17 cellular contexts compared by ENCODE assay signal in the genomic region with DNA sequence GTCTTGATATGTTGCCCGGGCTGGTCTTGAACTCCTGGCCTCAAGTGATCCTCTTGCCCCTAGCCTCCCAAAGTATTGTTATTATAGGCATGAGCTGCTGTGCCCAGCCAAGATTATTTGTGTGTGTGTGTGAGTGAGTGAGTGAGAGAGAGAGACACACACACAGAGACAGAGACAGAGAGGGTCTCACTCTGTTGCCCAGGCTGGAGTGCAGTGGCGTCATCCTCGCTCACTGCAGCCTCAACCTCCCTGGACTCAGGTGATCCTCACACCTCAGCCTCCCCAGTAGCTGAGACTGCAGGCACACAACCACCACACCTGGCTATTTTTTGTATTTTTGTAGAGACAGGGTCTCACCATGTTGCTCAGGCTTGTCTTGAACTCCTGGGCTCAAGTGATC. TPM values are rescaled to one million over a fixed set of nuclear protein-coding genes. Genes with fewer than 3 reads are reported as not detected.
DNase-seq lines count a peak whose midpoint lies in the region; ATAC-seq, FAIRE-seq and TF ChIP-seq lines count a peak whose summit lies in the region.
"Had no signal": no experiment of that assay in that cellular context is flagged by ENCODE, and none has a peak within 500 bp of the region (broad histone marks: within the 10 kb centered on the region; RNA-seq: fewer than 3 reads in every experiment).

No MANE protein-coding gene starts in this region.

- H3K9me1 ChIP-seq in K562 (ENCODE audit: control insufficient read depth, insufficient read depth, low read length): no peaks in the 10 kb centered on the region

- H4K8ac ChIP-seq in neuronal stem cell (ENCODE audit: low read depth, low read length): peak overlapping the region; percentile 96

- no peak overlapping the region for H4K91ac ChIP-seq in neuronal stem cell (ENCODE audit: low read depth, low read length, poor library complexity)

- H3K18ac ChIP-seq in neuronal stem cell (ENCODE audit: low read length): no peak overlapping the region

- H3K79me1 ChIP-seq in neuronal stem cell (ENCODE audit: low read depth, low read length): peaks cover 4% of the 10 kb centered on the region

- intact Hi-C loops in K562 (cut with micrococcal nuclease): no loop called here

- no peak overlapping the region for H3K27ac ChIP-seq in HEK293 (ENCODE audit: extremely low read depth, low read depth, low read length)
- no peak overlapping the region for H3K27ac ChIP-seq in K562 (ENCODE audit: extremely low read depth, low read depth, low read length)
- no peak overlapping the region for H3K27ac ChIP-seq in neuronal stem cell (replicated peaks; ENCODE audit: low read length)
- H3K27ac ChIP-seq: C4-2B, HL-60 had no signal

- WGBS in K562 (ENCODE audit: insufficient coverage, low coverage, missing lambda C conversion rate): 93% methylated on average over 1 of the region's 3 CpGs
- no CpG with 5 or more reads among the region's 3 CpGs for WGBS in neuronal stem cell (ENCODE audit: extremely low coverage in 2 of 2, insufficient read length in 2 of 2, insufficient replicate concordance in 1 of 2), 2 donors

- ATAC-seq in K562: no peak
- ATAC-seq in GM21360 (IDR thresholded peaks at IDR 0.05; ENCODE audit: unreplicated experiment): no peak
- no peak for ATAC-seq in stimulated activated naive CD8-positive, alpha-beta T cell treated with anti-CD3 and anti-CD28 coated beads, Interleukin-15, amount 100 ng/mL, for 72 hours
- ATAC-seq: A549, GM23338 had no signal

- no peaks in the 10 kb centered on the region for H3K27me3 Mint-ChIP-seq in stimulated activated naive CD8-positive, alpha-beta T cell treated with anti-CD3 and anti-CD28 coated beads, Interleukin-15, amount 100 ng/mL, for 72 hours
- H3K27me3 Mint-ChIP-seq: CD8-positive, alpha-beta memory T cell had no signal

- H3K36me3 ChIP-seq in HEK293 (ENCODE audit: control insufficient read depth in 2 of 2, insufficient read depth in 1 of 2, low read length in 2 of 2) (peaks cover 12 to 49% of the 10 kb centered on the region in 2 experiments), K562 (ENCODE audit: control insufficient read depth, insufficient read depth, low read length) (peaks cover 74% of the 10 kb centered on the region), neuronal stem cell (replicated peaks in 1 of 2; ENCODE audit: control insufficient read depth in 2 of 2, insufficient read depth in 2 of 2, low read length in 2 of 2) (peaks cover 16 to 86% of the 10 kb centered on the region in 2 donors)

- H2AK5ac ChIP-seq in neuronal stem cell (ENCODE audit: low read depth, low read length): no peak overlapping the region

- H2AFZ ChIP-seq in K562 (ENCODE audit: low read depth, low read length): no peak overlapping the region
- no peak overlapping the region for H2AFZ ChIP-seq in neuronal stem cell (ENCODE audit: low read length)
- H2AFZ ChIP-seq: GM23338 had no signal

- H3K4me1 Mint-ChIP-seq in stimulated activated naive CD8-positive, alpha-beta T cell treated with anti-CD3 and anti-CD28 coated beads, Interleukin-15, amount 100 ng/mL, for 72 hours: peaks cover 32% of the 10 kb centered on the region

- H3K9me3 Mint-ChIP-seq in stimulated activated naive CD8-positive, alpha-beta T cell treated with anti-CD3 and anti-CD28 coated beads, Interleukin-15, amount 100 ng/mL, for 72 hours: no peaks in the 10 kb centered on the region
- H3K9me3 Mint-ChIP-seq: CD8-positive, alpha-beta memory T cell; GM23338; H9 had no signal

- TF ChIP-seq CTCF in HEK293 (tag by site-specific recombination; IDR thresholded peaks at IDR 0.05) (no peak), K562 (IDR thresholded peaks at IDR 0.05 in 2 of 3, conservative IDR thresholded peaks at IDR 0.05 in 1 of 3; ENCODE audit: insufficient read depth in 2 of 3, low read depth in 1 of 3, low read length in 3 of 3) (no peak)

- in situ Hi-C loops in K562 (cut with MboI): no loop called here

- H3K23ac ChIP-seq in neuronal stem cell (ENCODE audit: low read depth, low read length, poor library complexity): no peak overlapping the region

- H3K4me2 ChIP-seq in K562 (ENCODE audit: insufficient read depth, low read length) (no peak overlapping the region), neuronal stem cell (ENCODE audit: insufficient read depth, low read length, poor library complexity, severe bottlenecking) (no peak overlapping the region)
- H3K4me2 ChIP-seq: GM23338 had no signal

- H3K14ac ChIP-seq in neuronal stem cell (ENCODE audit: low read length): no peak overlapping the region

- H3K9me3 ChIP-seq in HEK293 (ENCODE audit: control insufficient read depth, insufficient read depth, low read depth, low read length): no peaks in the 10 kb centered on the region
- no peaks in the 10 kb centered on the region for H3K9me3 ChIP-seq in K562 (replicated peaks; ENCODE audit: control insufficient read depth, insufficient read depth, low read depth, low read length)
- peaks cover 0 to 8% of the 10 kb centered on the region in 2 donors for H3K9me3 ChIP-seq in neuronal stem cell (replicated peaks in 1 of 2; ENCODE audit: control insufficient read depth in 2 of 2, insufficient read depth in 1 of 2, low read depth in 1 of 2, low read length in 2 of 2)
- H3K9me3 ChIP-seq: A549, BE2C, Caco-2 had no signal

- H3K27me3 ChIP-seq in K562 (ENCODE audit: control insufficient read depth in 2 of 2, insufficient read depth in 2 of 2, low read length in 2 of 2) (no peaks in the 10 kb centered on the region), neuronal stem cell (ENCODE audit: control insufficient read depth in 3 of 3, insufficient read depth in 3 of 3, low read depth in 1 of 3, low read length in 3 of 3) (no peaks in the 10 kb centered on the region)
- H3K27me3 ChIP-seq: BE2C had no signal

- peaks cover 81% of the 10 kb centered on the region for H3K79me2 ChIP-seq in K562 (ENCODE audit: control insufficient read depth, insufficient read depth, low read length)

- H3K4me3 Mint-ChIP-seq in stimulated activated naive CD8-positive, alpha-beta T cell treated with anti-CD3 and anti-CD28 coated beads, Interleukin-15, amount 100 ng/mL, for 72 hours: no peak overlapping the region
- H3K4me3 Mint-ChIP-seq: CD8-positive, alpha-beta memory T cell; GM23338; H9 had no signal

- no peak for TF ChIP-seq POLR2A in K562 (conservative IDR thresholded peaks at IDR 0.05)

- no peak overlapping the region for H2BK120ac ChIP-seq in neuronal stem cell (ENCODE audit: low read depth, low read length)

- POLR2A ChIA-PET in HEK293 (lab: Yijun Ruan, JAX): no interaction called here
- POLR2A ChIA-PET in K562 (lab: Yijun Ruan, JAX): no interaction called here

- DNase-seq in K562 (ENCODE audit: extremely low read depth in 1 of 4, low spot score in 3 of 4): no peak
- DNase-seq in neuronal stem cell (ENCODE audit: low spot score): no peak
- no peak for DNase-seq in activated CD8-positive, alpha-beta memory T cell treated with anti-CD3 and anti-CD28 coated beads, Interleukin-2, amount 50 U/mL, for 4 hours
- no peak for DNase-seq in stimulated activated naive CD8-positive, alpha-beta T cell treated with anti-CD3 and anti-CD28 coated beads, Interleukin-15, amount 100 ng/mL, for 72 hours
- DNase-seq: BE2C; Caco-2; CD8-positive, alpha-beta memory T cell; DMS53; H9; KBM-7 had no signal

- no peak overlapping the region for H3K4me3 ChIP-seq in HEK293 (ENCODE audit: low read depth, low read length)
- no peak overlapping the region for H3K4me3 ChIP-seq in K562
- H3K4me3 ChIP-seq in neuronal stem cell (ENCODE audit: low read length in 2 of 2): no peak overlapping the region
- H3K4me3 ChIP-seq: A549, GM23338 had no signal

- H3K27ac Mint-ChIP-seq in stimulated activated naive CD8-positive, alpha-beta T cell treated with anti-CD3 and anti-CD28 coated beads, Interleukin-15, amount 100 ng/mL, for 72 hours: peak overlapping the region in 1 of 2 donors; percentile 84
- H3K27ac Mint-ChIP-seq: GM23338, H9 had no signal

- H3K9ac ChIP-seq in K562 (ENCODE audit: insufficient read depth in 1 of 2, low read depth in 2 of 2, low read length in 2 of 2): no peak overlapping the region
- H3K9ac ChIP-seq in neuronal stem cell (ENCODE audit: low read depth, low read length, poor library complexity): no peak overlapping the region

- no peak for TF ChIP-seq RAD21 in K562 (CRISPR knock-in tag; conservative IDR thresholded peaks at IDR 0.05 in 1 of 2, IDR thresholded peaks at IDR 0.05 in 1 of 2)

- CTCF ChIA-PET in HEK293 (lab: Yijun Ruan, JAX): no interaction called here
- CTCF ChIA-PET in K562 (lab: Yijun Ruan, JAX; ENCODE audit: low intra/inter-chr PET ratio): no interaction called here

- H4K20me1 ChIP-seq in K562 (replicated peaks; ENCODE audit: control insufficient read depth, insufficient read depth, low read length): no peaks in the 10 kb centered on the region

- no peak overlapping the region for H2BK5ac ChIP-seq in neuronal stem cell (ENCODE audit: low read length)

- TF ChIP-seq EP300 in K562 (IDR thresholded peaks at IDR 0.05; ENCODE audit: low read length): no peak

- no peak for FAIRE-seq in K562 (lab: Jason Lieb, UNC)
- FAIRE-seq: A549, GM18507 had no signal

- BruUV-seq in K562 (replicated peaks; lab: Mats Ljungman, UMichigan): no TSS peak

- H3K4me1 ChIP-seq in HEK293 (ENCODE audit: control insufficient read depth, insufficient read depth, low read length) (no peaks in the 10 kb centered on the region), K562 (replicated peaks in 1 of 2; ENCODE audit: control insufficient read depth in 2 of 2, insufficient read depth in 2 of 2, low read length in 2 of 2) (peaks cover 0 to 4% of the 10 kb centered on the region in 2 experiments; a peak in 2 of 5 replicates), neuronal stem cell (ENCODE audit: control insufficient read depth in 2 of 2, insufficient read depth in 1 of 2, low read depth in 1 of 2, low read length in 2 of 2) (peaks cover 5 to 10% of the 10 kb centered on the region in 2 donors)

- H3K4ac ChIP-seq in neuronal stem cell (ENCODE audit: low read length): no peak overlapping the region

- H2BK15ac ChIP-seq in neuronal stem cell (ENCODE audit: low read length): no peak overlapping the region

- H2BK12ac ChIP-seq in neuronal stem cell (ENCODE audit: low read length): no peak overlapping the region

RNA-seq across cellular contexts. Expression of gene ICE2, which starts 5.8 kb away (rescaled TPM):
- total RNA-seq in K562 (2011; cell fraction: chromatin; rRNA removed; ENCODE audit: low replicate concordance): 69.6 and 202 TPM in 2 replicates
- total RNA-seq in K562 (2011; cell fraction: nucleolus; rRNA removed): 35.4 and 55.4 TPM in 2 replicates
- 87.3 and 162 TPM in 2 replicates for total RNA-seq in K562 (2011; cell fraction: nucleoplasm; rRNA removed)
- total RNA-seq in K562 (2014; rRNA removed): 26.6 and 31.0 TPM in 2 replicates
- 58.1 and 67.9 TPM in 2 replicates for total RNA-seq in K562 (2014; rRNA removed; fragmentation: Illumina TruSeq; extraction: Trizol)
- total RNA-seq in K562 (2015; rRNA removed; fragmentation: Illumina TruSeq; extraction: Trizol): 51.4 and 59.4 TPM in 2 replicates
- total RNA-seq in K562 (2021): 63.7 and 69.7 TPM in 2 replicates
- polyA plus RNA-seq in K562 (2011; rRNA removed): 78.9 and 87.9 TPM in 2 replicates
- 32.6 and 41.3 TPM in 2 replicates for polyA plus RNA-seq in K562 (2011; cell fraction: cytosol; rRNA removed)
- polyA plus RNA-seq in K562 (2011; cell fraction: nucleus; rRNA removed): 68.8 and 81.9 TPM in 2 replicates
- polyA plus RNA-seq in K562 (2012): 36.8 and 38.4 TPM in 2 replicates
- polyA plus RNA-seq in K562 (2014; fragmentation: Illumina TruSeq; extraction: Trizol): 58.7 and 62.6 TPM in 2 replicates
- 10 to 100 TPM; 21.8 to 31.7 TPM for polyA plus RNA-seq in K562 (2014; fragmentation: Nextera tagmentation; extraction: Ambion mirVana)
- polyA plus RNA-seq in K562 (2014; rRNA removed): 37.9 and 42.0 TPM in 2 replicates
- 88.3 and 107 TPM in 2 replicates for polyA minus RNA-seq in K562 (2011; rRNA and poly(A)+ RNA removed)
- 41.0 and 42.8 TPM in 2 replicates for polyA minus RNA-seq in K562 (2011; cell fraction: cytosol; rRNA and poly(A)+ RNA removed)
- 73.4 and 123 TPM in 2 replicates for polyA minus RNA-seq in K562 (2011; cell fraction: nucleus; rRNA and poly(A)+ RNA removed)
- polyA plus RNA-seq in neuronal stem cell (2013, experiment 1 of 2): 45.0 TPM
- 45.5 TPM for polyA plus RNA-seq in neuronal stem cell (2013, experiment 2 of 2)

Comparison
In these comparisons a context has a peak if more than half of its experiments do, and no peak if none do; other contexts are left out.
1. Of the 44 proteins assayed by ChIP-seq in both K562 and HEK293: peak only in K562: none; only in HEK293: none; in both: ZNF121; in neither: 43.